In genomic region chr1:11979818-11980675, GRCh38 we compare ENCODE assay signal across 8 cellular contexts. TPM values are rescaled to one million over a fixed set of nuclear protein-coding genes. Genes with fewer than 3 reads are reported as not detected.
DNase-seq lines count a peak whose midpoint lies in the region; ATAC-seq, FAIRE-seq and TF ChIP-seq lines count a peak whose summit lies in the region.

TSS of gene MFN2 (plus strand) at chr1:11980444. CDS start at chr1:11989169, 8,725 bp downstream.

- H3K36me3 ChIP-seq in body of pancreas (replicated peaks in 1 of 2; ENCODE audit: insufficient read depth in 1 of 2, low read depth in 2 of 2): peaks cover 0 to 6% of the 10 kb centered on the region in 2 donors
- peaks cover 8 to 51% (median 21%) of the 10 kb centered on the region in 4 donors for H3K36me3 ChIP-seq in sigmoid colon

- H3K27me3 ChIP-seq in body of pancreas (no peaks in the 10 kb centered on the region), sigmoid colon (no peaks in the 10 kb centered on the region)

- no peak for TF ChIP-seq EP300 in sigmoid colon (IDR thresholded peaks at IDR 0.05)

- peak; percentile 89 for ATAC-seq in GM18520 (IDR thresholded peaks at IDR 0.05; ENCODE audit: unreplicated experiment)
- peak; percentile 90 for ATAC-seq in HG03064 (IDR thresholded peaks at IDR 0.05; ENCODE audit: low read depth, unreplicated experiment)
- ATAC-seq in body of pancreas: peak; percentile 94

- TF ChIP-seq CTCF in 22Rv1 (IDR thresholded peaks at IDR 0.05) (no peak), body of pancreas (IDR thresholded peaks at IDR 0.05) (peak in 1 of 7 experiments; percentile 16), sigmoid colon (IDR thresholded peaks at IDR 0.05) (no peak)

- intact Hi-C loops in body of pancreas (cut with DNase I) (no loop called here), sigmoid colon (cut with DNase I) (loop anchor here (2.0 to 5.0 kb wide), 2 partner anchors 38 to 71 kb away; no protein-coding TSS in a partner anchor)

- peak; percentile 99 for DNase-seq in NCI-H2107 treated with DMSO at 0.1 percent for 48 hours (lab: John Stamatoyannopoulos, UW; ENCODE audit: unreplicated experiment)
- DNase-seq in body of pancreas: peak; percentile 96 to 98 (median 98)
- peak; percentile 91 for DNase-seq in iPS DF 19.7 (ENCODE audit: low read depth, low spot score)
- peak; percentile 98 for DNase-seq in sigmoid colon

- H3K4me3 ChIP-seq in body of pancreas (peak within 1 kb of the TSS; percentile 73 to 92), sigmoid colon (peak within 1 kb of the TSS; percentile 71 to 98 (median 82))

- whole genome bisulfite sequencing in body of pancreas, 2 donors: 0% methylated on average over 7 to 70 of the region's 76 CpGs
- 1% methylated on average over 76 of the region's 76 CpGs for WGBS in sigmoid colon, 2 donors

- H3K27ac ChIP-seq in 22Rv1 (peak within 1 kb of the TSS; percentile 96), body of pancreas (peak within 1 kb of the TSS; percentile 77 to 96 (median 95)), sigmoid colon (peak within 1 kb of the TSS; percentile 93 to 98 (median 97))

- TF ChIP-seq POLR2A in body of pancreas (IDR thresholded peaks at IDR 0.05): peak; percentile 34 to 65 (median 62)
- peak; percentile 21 to 45 for TF ChIP-seq POLR2A in sigmoid colon (IDR thresholded peaks at IDR 0.05)

- peak; percentile 43 for FAIRE-seq in TTC549 (lab: Jason Lieb, UNC)

- no peaks in the 10 kb centered on the region for H3K9me3 ChIP-seq in body of pancreas
- no peaks in the 10 kb centered on the region for H3K9me3 ChIP-seq in sigmoid colon

- H3K4me1 ChIP-seq in body of pancreas (peaks cover 27% of the 10 kb centered on the region), sigmoid colon (peaks cover 0 to 59% (median 44%) of the 10 kb centered on the region in 4 donors)

RNA-seq across cellular contexts. Expression of gene MFN2, which starts in this region (rescaled TPM):
- total RNA-seq in body of pancreas: 10 to 100 TPM; 20.1 to 20.8 TPM
- 100 to 1,000 TPM in 2 of 4 donors, 10 to 100 TPM in 2; 83.9 to 121 (median 96.9) TPM for total RNA-seq in sigmoid colon
- 10 to 100 TPM; 33.0 to 61.5 (median 58.0) TPM for polyA plus RNA-seq in sigmoid colon

Comparison
In these comparisons a context has a peak if more than half of its experiments do, and no peak if none do; other contexts are left out.
1. Peak in every context shown above with its lines: DNase-seq, ATAC-seq, H3K4me3 ChIP-seq and H3K27ac ChIP-seq.